Comparison of ENCODE assay signal across 8 cellular contexts in the genomic region with DNA sequence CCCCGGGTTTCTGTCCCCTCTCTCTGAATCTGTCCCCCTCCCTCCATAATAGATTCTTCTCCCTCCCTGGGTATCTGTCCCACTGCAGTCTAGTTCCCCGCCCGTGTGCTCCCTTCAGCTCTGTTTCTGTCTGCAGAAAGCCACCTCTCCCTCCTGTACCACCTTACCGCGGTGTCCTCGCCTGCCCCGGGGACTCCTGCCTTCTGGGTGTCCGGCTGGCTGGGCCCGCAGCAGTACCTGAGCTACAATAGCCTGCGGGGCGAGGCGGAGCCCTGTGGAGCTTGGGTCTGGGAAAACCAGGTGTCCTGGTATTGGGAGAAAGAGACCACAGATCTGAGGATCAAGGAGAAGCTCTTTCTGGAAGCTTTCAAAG. TPM values are rescaled to one million over a fixed set of nuclear protein-coding genes. Genes with fewer than 3 reads are reported as not detected.
DNase-seq lines count a peak whose midpoint lies in the region; ATAC-seq and TF ChIP-seq lines count a peak whose summit lies in the region.

No MANE protein-coding gene starts in this region.

- DNase-seq in MCF 10A (ENCODE audit: unreplicated experiment) (no peak), mammary epithelial cell (no peak), body of pancreas (peak in 2 of 4 donors; percentile 38 to 39), mesothelial cell of epicardium (ENCODE audit: low spot score in 2 of 2, unreplicated experiment in 2 of 2) (no peak), NOMO-1 (lab: John Stamatoyannopoulos, UW; ENCODE audit: unreplicated experiment in 2 of 2) (no peak), amniotic stem cell (lab: John Stamatoyannopoulos, UW) (no peak), NCI-H226 (no peak)

- TF ChIP-seq CTCF in MCF 10A (IDR thresholded peaks at IDR 0.05; ENCODE audit: unreplicated experiment) (no peak), mammary epithelial cell (conservative IDR thresholded peaks at IDR 0.05 in 1 of 2, IDR thresholded peaks at IDR 0.05 in 1 of 2; ENCODE audit: extremely low read depth in 1 of 2, insufficient read depth in 1 of 2, low read depth in 1 of 2, low read length in 2 of 2) (no peak), body of pancreas (IDR thresholded peaks at IDR 0.05) (no peak), mesothelial cell of epicardium (IDR thresholded peaks at IDR 0.05; ENCODE audit: unreplicated experiment) (no peak)

- no peaks in the 10 kb centered on the region for H4K20me1 ChIP-seq in mammary epithelial cell (ENCODE audit: insufficient read depth, low read length)

- H3K9me3 Mint-ChIP-seq in MCF 10A (ENCODE audit: unreplicated experiment) (no peaks in the 10 kb centered on the region), mesothelial cell of epicardium (no peaks in the 10 kb centered on the region)

- in situ Hi-C loops in mammary epithelial cell (cut with MboI; ENCODE audit: low sequenced_read_pairs in 2 of 2), result no loop called here

- BruUV-seq in MCF 10A (replicated peaks; lab: Mats Ljungman, UMichigan) (no TSS peak), mammary epithelial cell (replicated peaks; lab: Mats Ljungman, UMichigan) (no TSS peak)

- no peak for TF ChIP-seq POLR2A in body of pancreas (IDR thresholded peaks at IDR 0.05)

- peak; percentile 43 for ATAC-seq in body of pancreas

- H3K4me1 Mint-ChIP-seq in MCF 10A (ENCODE audit: insufficient read depth, unreplicated experiment) (peaks cover 6% of the 10 kb centered on the region), mesothelial cell of epicardium (peaks cover 20% of the 10 kb centered on the region)

- dilution Hi-C loops in mammary epithelial cell (cut with HindIII; ENCODE audit: low sequenced_read_pairs), result loop anchor here (5.0 kb wide), 1 partner anchor 49 kb away; no protein-coding TSS in a partner anchor

- H3K27ac Mint-ChIP-seq in MCF 10A (ENCODE audit: low read depth, unreplicated experiment) (no peak overlapping the region), mesothelial cell of epicardium (peak overlapping the region; percentile 86)

- H3K27ac ChIP-seq in mammary epithelial cell (ENCODE audit: insufficient read depth, low read depth, low read length) (no peak overlapping the region), body of pancreas (peak overlapping the region in 3 of 4 donors; percentile 71 to 84 (median 78)), urinary bladder (ENCODE audit: low read depth) (no peak overlapping the region)

- 44% methylated on average over 3 of the region's 12 CpGs for WGBS in mammary epithelial cell (ENCODE audit: low coverage, missing lambda C conversion rate)
- WGBS in body of pancreas, 2 donors, result 2 to 13% methylated on average over 8 to 12 of the region's 12 CpGs
- WGBS in urinary bladder, result 45% methylated on average over 12 of the region's 12 CpGs

- H3K36me3 ChIP-seq in mammary epithelial cell (ENCODE audit: insufficient read depth, low read length), result no peaks in the 10 kb centered on the region
- no peaks in the 10 kb centered on the region for H3K36me3 ChIP-seq in body of pancreas (replicated peaks in 1 of 2; ENCODE audit: insufficient read depth in 1 of 2, low read depth in 2 of 2)
- H3K36me3 ChIP-seq in urinary bladder (ENCODE audit: insufficient read depth), result no peaks in the 10 kb centered on the region

- H3K27me3 ChIP-seq in mammary epithelial cell (ENCODE audit: insufficient read depth, low read length) (peaks cover 4% of the 10 kb centered on the region), body of pancreas (no peaks in the 10 kb centered on the region)

- H3K9me3 ChIP-seq in mammary epithelial cell (replicated peaks; ENCODE audit: insufficient read depth, low read length) (no peaks in the 10 kb centered on the region), body of pancreas (no peaks in the 10 kb centered on the region)

- intact Hi-C loops in MCF 10A (cut with micrococcal nuclease) (no loop called here), mammary epithelial cell (cut with micrococcal nuclease) (no loop called here), body of pancreas (cut with DNase I) (no loop called here)

- no peak overlapping the region for H3K4me2 ChIP-seq in mammary epithelial cell (ENCODE audit: insufficient read depth, low read depth, low read length)

- no peak overlapping the region for H3K9ac ChIP-seq in mammary epithelial cell (ENCODE audit: insufficient read depth, low read length)

- peaks cover 7% of the 10 kb centered on the region for H3K4me1 ChIP-seq in mammary epithelial cell (ENCODE audit: insufficient read depth, low read length)
- H3K4me1 ChIP-seq in body of pancreas, result peaks cover 38% of the 10 kb centered on the region
- no peaks in the 10 kb centered on the region for H3K4me1 ChIP-seq in urinary bladder (ENCODE audit: insufficient read depth)

- H3K4me3 Mint-ChIP-seq in MCF 10A (ENCODE audit: unreplicated experiment) (peak overlapping the region; percentile 54), mesothelial cell of epicardium (peak overlapping the region; percentile 75)

- CTCF ChIA-PET in MCF 10A (lab: Yijun Ruan, JAX) (interaction anchor here (0.6 to 0.7 kb wide), 2 partner anchors 56 to 84 kb away, joined by 3 read pairs; no protein-coding TSS in a partner anchor), mammary epithelial cell (lab: Charles Lee; ENCODE audit: low non-redundant PET) (no interaction called here)

- POLR2A ChIA-PET in MCF 10A (lab: Yijun Ruan, JAX), result no interaction called here

- no peaks in the 10 kb centered on the region for H3K79me2 ChIP-seq in mammary epithelial cell (ENCODE audit: insufficient read depth, low read length)

- no peak overlapping the region for H2AFZ ChIP-seq in mammary epithelial cell (ENCODE audit: low read depth, low read length)

- H3K27me3 Mint-ChIP-seq in MCF 10A (ENCODE audit: insufficient read depth, unreplicated experiment) (peaks cover 11% of the 10 kb centered on the region), mesothelial cell of epicardium (ENCODE audit: low read depth) (no peaks in the 10 kb centered on the region)

- H3K36me3 Mint-ChIP-seq in MCF 10A (ENCODE audit: insufficient read depth, unreplicated experiment) (no peaks in the 10 kb centered on the region), mesothelial cell of epicardium (peaks cover 12% of the 10 kb centered on the region)

- H3K4me3 ChIP-seq in mammary epithelial cell (replicated peaks in 1 of 3; ENCODE audit: insufficient read depth in 1 of 3, low read depth in 2 of 3, low read length in 3 of 3), result no peak overlapping the region
- H3K4me3 ChIP-seq in body of pancreas, result peak overlapping the region in 1 of 2 donors; percentile 45
- H3K4me3 ChIP-seq in urinary bladder (ENCODE audit: low read depth, low read length), result peak overlapping the region; percentile 81

RNA-seq across cellular contexts. Expression of a gene that starts 1.3 kb away (rescaled TPM):
- not detected in 2 replicates for total RNA-seq in MCF 10A (2022)
- 10 to 100 TPM in 1 of 2 donors, 1 to 10 TPM in 1; 2.8 to 19.5 TPM for total RNA-seq in mammary epithelial cell
- 2.5 TPM for polyA plus RNA-seq in mammary epithelial cell
- polyA minus RNA-seq in mammary epithelial cell, result not detected
- total RNA-seq in body of pancreas, result 100 to 1,000 TPM; 117 to 121 TPM
- 121 to 132 TPM (median 127 TPM) in 3 replicates for total RNA-seq in mesothelial cell of epicardium
- total RNA-seq in urinary bladder, result 118 TPM
- 200 TPM for polyA plus RNA-seq in urinary bladder

RNA-seq across cellular contexts. Expression of a gene that starts 14.1 kb away (rescaled TPM):
- not detected in 2 replicates for total RNA-seq in MCF 10A (2022)
- total RNA-seq in mammary epithelial cell, result under 1 TPM; 0.49 to 0.50 TPM
- 0.05 TPM for polyA plus RNA-seq in mammary epithelial cell
- not detected for polyA minus RNA-seq in mammary epithelial cell
- total RNA-seq in body of pancreas, result 10 to 100 TPM; 11.9 to 39.9 TPM
- total RNA-seq in mesothelial cell of epicardium, result 30.3 to 35.1 TPM (median 31.1 TPM) in 3 replicates
- 50.2 TPM for total RNA-seq in urinary bladder
- polyA plus RNA-seq in urinary bladder, result 31.2 TPM

RNA-seq across cellular contexts. Expression of a gene that starts 17.5 kb away (rescaled TPM):
- total RNA-seq in MCF 10A (2022), result 2,096 and 2,306 TPM in 2 replicates
- 1,000 to 10,000 TPM; 1,466 to 1,899 TPM for total RNA-seq in mammary epithelial cell
- polyA plus RNA-seq in mammary epithelial cell, result 3,256 TPM
- polyA minus RNA-seq in mammary epithelial cell, result 1,430 TPM
- total RNA-seq in body of pancreas, result 1,000 to 10,000 TPM; 1,400 to 1,772 TPM
- total RNA-seq in mesothelial cell of epicardium, result 2,052 to 2,151 TPM (median 2,132 TPM) in 3 replicates
- total RNA-seq in urinary bladder, result 1,853 TPM
- polyA plus RNA-seq in urinary bladder, result 3,946 TPM

RNA-seq across cellular contexts. Expression of a gene that starts 26.3 kb away (rescaled TPM):
- total RNA-seq in MCF 10A (2022) (3,716 and 3,819 TPM in 2 replicates), mammary epithelial cell (1,000 to 10,000 TPM; 1,880 to 1,955 TPM), body of pancreas (1,000 to 10,000 TPM; 1,758 to 2,456 TPM), mesothelial cell of epicardium (2,869 to 2,959 TPM (median 2,954 TPM) in 3 replicates), urinary bladder (2,198 TPM)
- polyA plus RNA-seq in mammary epithelial cell (2,187 TPM), urinary bladder (3,726 TPM)
- 2,358 TPM for polyA minus RNA-seq in mammary epithelial cell

RNA-seq across cellular contexts. Expression of a gene that starts 39.7 kb away (rescaled TPM):
- total RNA-seq in MCF 10A (2022) (1.5 and 3.6 TPM in 2 replicates), mammary epithelial cell (1 to 10 TPM in 1 of 2 donors, under 1 TPM in 1; 0.50 to 4.2 TPM), body of pancreas (under 1 TPM; 0.52 to 0.66 TPM), mesothelial cell of epicardium (1.8 to 2.4 TPM (median 2.0 TPM) in 3 replicates), urinary bladder (3.4 TPM)
- polyA plus RNA-seq in mammary epithelial cell (1.7 TPM), urinary bladder (18.8 TPM)
- polyA minus RNA-seq in mammary epithelial cell, result not detected

Comparison
In these comparisons a context has a peak if more than half of its experiments do, and no peak if none do; other contexts are left out.
1. H3K27ac ChIP-seq: peak in body of pancreas (3 of 4); none in mammary epithelial cell (single experiment) and urinary bladder (single experiment).
2. RNA of a gene that starts 14.1 kb away (total RNA-seq): 50.2 TPM in urinary bladder (single experiment), 11.9 to 39.9 TPM in body of pancreas and 30.3 to 35.1 TPM in mesothelial cell of epicardium; 0.49 to 0.50 TPM in mammary epithelial cell and not detected in MCF 10A; every median in the first group is over 4 times any median in the second.